Comparison of ENCODE assay signal across 18 cellular contexts in the genomic region with DNA sequence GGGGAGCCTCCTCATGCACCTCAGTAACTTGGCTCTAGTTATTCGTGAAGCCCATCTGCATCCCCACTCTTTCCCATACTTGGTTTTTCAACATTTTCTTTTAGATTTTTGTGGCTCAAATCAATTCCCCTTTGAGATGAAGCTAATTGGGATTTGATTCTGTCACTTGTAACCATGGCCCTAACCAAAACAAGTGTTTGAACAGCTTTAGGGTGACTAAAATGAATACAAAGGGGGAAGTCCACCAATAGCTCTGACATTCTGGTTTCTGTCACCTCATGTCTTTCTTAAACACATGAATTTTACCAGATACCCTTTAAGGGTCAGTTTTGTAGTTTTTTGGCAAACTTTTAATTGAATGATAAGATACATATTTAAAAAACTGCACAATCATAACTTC.
DNase-seq lines count a peak whose midpoint lies in the region; ATAC-seq and TF ChIP-seq lines count a peak whose summit lies in the region.
"Had no signal": no experiment of that assay in that cellular context is flagged by ENCODE, and none has a peak within 500 bp of the region (broad histone marks: within the 10 kb centered on the region; RNA-seq: fewer than 3 reads in every experiment).

No MANE protein-coding gene starts in this region.

- no peak overlapping the region for H3K27ac ChIP-seq in OCI-LY3 (ENCODE audit: low read length)
- H3K27ac ChIP-seq in upper lobe of right lung, result no peak overlapping the region

- no peak for DNase-seq in activated T-cell treated with anti-CD3 and anti-CD28 coated beads, Interleukin-2, amount 50 U/mL, for 72 hours
- no peak for DNase-seq in activated T-cell treated with anti-CD3 and anti-CD28 coated beads, Interleukin-2, amount 50 U/mL, for 1 hour
- DNase-seq in Right ventricle myocardium inferior (ENCODE audit: missing footprints), result no peak
- DNase-seq in SIG-M5 treated with dmso at 0.1 percent for 504 hours (lab: John Stamatoyannopoulos, UW; ENCODE audit: unreplicated experiment), result no peak
- DNase-seq in upper lobe of right lung, result no peak
- no peak for DNase-seq in sciatic nerve (ENCODE audit: low spot score)
- DNase-seq: 8988T; DMS79; KG1; MV-4-11; NCI-H1694 treated with DMSO at 0.1 percent for 48 hours; NCI-H748 treated with DMSO at 0.1 percent for 48 hours; NK-92 treated with Interleukin-12 subunit alpha and Interleukin-12 subunit beta, amount 100 ng/mL, for 24 hours; SHP77; SK-N-SH had no signal

- no peaks in the 10 kb centered on the region for H3K79me2 ChIP-seq in OCI-LY3 (ENCODE audit: low read length)

- H4K20me1 ChIP-seq in OCI-LY3 (ENCODE audit: insufficient read depth, low read length), result no peaks in the 10 kb centered on the region

- peaks cover 14% of the 10 kb centered on the region for H3K27me3 Mint-ChIP-seq in activated T-cell treated with anti-CD3 and anti-CD28 coated beads, Interleukin-2, amount 50 U/mL, for 72 hours (ENCODE audit: low read depth)

- H3K4me3 Mint-ChIP-seq in activated T-cell treated with anti-CD3 and anti-CD28 coated beads, Interleukin-2, amount 50 U/mL, for 72 hours, result no peak overlapping the region
- H3K4me3 Mint-ChIP-seq: CD14-positive monocyte had no signal

- H3K4me3 ChIP-seq in OCI-LY3 (ENCODE audit: low read length), result no peak overlapping the region
- H3K4me3 ChIP-seq in upper lobe of right lung, result no peak overlapping the region

- H3K9me3 ChIP-seq in OCI-LY3 (ENCODE audit: insufficient read depth, low read length) (no peaks in the 10 kb centered on the region), upper lobe of right lung (no peaks in the 10 kb centered on the region)
- H3K9me3 ChIP-seq: SK-N-SH had no signal

- no peak overlapping the region for H3K27ac Mint-ChIP-seq in activated T-cell treated with anti-CD3 and anti-CD28 coated beads, Interleukin-2, amount 50 U/mL, for 72 hours
- H3K27ac Mint-ChIP-seq: CD14-positive monocyte had no signal

- no peaks in the 10 kb centered on the region for H3K36me3 ChIP-seq in OCI-LY3 (replicated peaks; ENCODE audit: low read depth, low read length)
- no peaks in the 10 kb centered on the region for H3K36me3 ChIP-seq in upper lobe of right lung

- intact Hi-C loops in Right ventricle myocardium inferior (cut with DNase I) (no loop called here), upper lobe of right lung (cut with DNase I) (no loop called here), sciatic nerve (cut with DNase I) (no loop called here)

- peak overlapping the region; percentile 53 for H3K4me2 ChIP-seq in OCI-LY3 (ENCODE audit: low read length)
- H3K4me2 ChIP-seq: SK-N-SH had no signal

- no peaks in the 10 kb centered on the region for H3K36me3 Mint-ChIP-seq in activated T-cell treated with anti-CD3 and anti-CD28 coated beads, Interleukin-2, amount 50 U/mL, for 72 hours (ENCODE audit: insufficient read depth in 2 of 2)
- H3K36me3 Mint-ChIP-seq: CD14-positive monocyte had no signal

- peak; percentile 61 to 76 for ATAC-seq in activated T-cell treated with anti-CD3 and anti-CD28 coated beads, Interleukin-2, amount 50 U/mL, for 72 hours (replicated peaks in 1 of 2)
- ATAC-seq in HG02798 (IDR thresholded peaks at IDR 0.05; ENCODE audit: poor library complexity, unreplicated experiment) (peak; percentile 38), Right ventricle myocardium inferior (no peak), upper lobe of right lung (no peak), sciatic nerve (no peak)

- H3K4me1 Mint-ChIP-seq in activated T-cell treated with anti-CD3 and anti-CD28 coated beads, Interleukin-2, amount 50 U/mL, for 72 hours (ENCODE audit: low read depth), result no peaks in the 10 kb centered on the region
- H3K4me1 Mint-ChIP-seq: CD14-positive monocyte had no signal

- no peaks in the 10 kb centered on the region for H3K27me3 ChIP-seq in OCI-LY3 (ENCODE audit: low read depth, low read length)
- no peaks in the 10 kb centered on the region for H3K27me3 ChIP-seq in upper lobe of right lung

- TF ChIP-seq CTCF in OCI-LY3 (IDR thresholded peaks at IDR 0.05; ENCODE audit: low read depth, low read length), result no peak
- no peak for TF ChIP-seq CTCF in upper lobe of right lung (IDR thresholded peaks at IDR 0.05)

- H3K4me1 ChIP-seq in OCI-LY3 (ENCODE audit: low read length) (peaks cover 19% of the 10 kb centered on the region), upper lobe of right lung (no peaks in the 10 kb centered on the region)

- H3K9ac ChIP-seq in OCI-LY3 (ENCODE audit: low read length), result no peak overlapping the region
- H3K9ac ChIP-seq: SK-N-SH had no signal

- no peak overlapping the region for H2AFZ ChIP-seq in OCI-LY3 (ENCODE audit: low read depth, low read length)

- H3K9me3 Mint-ChIP-seq in activated T-cell treated with anti-CD3 and anti-CD28 coated beads, Interleukin-2, amount 50 U/mL, for 72 hours, result no peaks in the 10 kb centered on the region

Comparison
In these comparisons a context has a peak if more than half of its experiments do, and no peak if none do; other contexts are left out.
1. ATAC-seq: peak in activated T-cell treated with anti-CD3 and anti-CD28 coated beads, Interleukin-2, amount 50 U/mL, for 72 hours (2 of 2) and HG02798 (single experiment); none in Right ventricle myocardium inferior (single experiment), upper lobe of right lung (single experiment) and sciatic nerve (single experiment).